ENCODE assay signal across 19 cellular contexts in genomic region chr14:46973295-46973694, GRCh38.
"Had no signal": no experiment of that assay in that cellular context is flagged by ENCODE, and none has a peak within 500 bp of the region (broad histone marks: within the 10 kb centered on the region; RNA-seq: fewer than 3 reads in every experiment).

No MANE protein-coding gene starts in this region.

- DNase-seq: Kasumi-1, MM.1S, MV-4-11, NCI-H1048, NCI-H1105, NCI-H1417, NCI-H1436 treated with DMSO at 0.1 percent for 48 hours, NCI-H1694, NCI-H187 treated with DMSO at 0.1 percent for 48 hours, NCI-H2029 treated with DMSO at 0.1 percent for 48 hours, NCI-H2171 treated with DMSO at 0.1 percent for 48 hours, NCI-H345, NCI-H446 treated with DMSO at 0.1 percent for 48 hours, NCI-H510A treated with DMSO at 0.1 percent for 48 hours, Right ventricle myocardium superior, RPMI8226, SIG-M5 had no signal

- ATAC-seq: K562 had no signal

- FAIRE-seq: K562, RCC 7860 had no signal
